Comparison of ENCODE assay signal across 8 cellular contexts in genomic region chr10:46284286-46285229, GRCh38. TPM values are rescaled to one million over a fixed set of nuclear protein-coding genes. Genes with fewer than 3 reads are reported as not detected.
DNase-seq lines count a peak whose midpoint lies in the region; ATAC-seq and TF ChIP-seq lines count a peak whose summit lies in the region.

No MANE protein-coding gene starts in this region.

- H3K4me3 ChIP-seq in AG09309 (ENCODE audit: control insufficient read depth, low read depth, low read length), result peak overlapping the region; percentile 56

- DNase-seq in AG09309 (ENCODE audit: low read depth), result no peak
- DNase-seq in NCI-H526 treated with DMSO at 0.1 percent for 48 hours (lab: John Stamatoyannopoulos, UW), result peak; percentile 44
- DNase-seq in activated CD4-positive, alpha-beta memory T cell treated with anti-CD3 and anti-CD28 coated beads for 36 hours, result peak; percentile 88
- DNase-seq in effector CD4-positive, alpha-beta T cell, result peak; percentile 58
- peak; percentile 89 for DNase-seq in medulla oblongata (ENCODE audit: extremely low spot score)
- DNase-seq in stimulated activated CD8-positive, alpha-beta memory T cell treated with anti-CD3 and anti-CD28 coated beads, Interleukin-12 subunit alpha, Interleukin-12 subunit beta, amount 100 ng/mL, for 1 hour (ENCODE audit: low read depth), result peak; percentile 37

- peak; percentile 86 for ATAC-seq in HG03175 (IDR thresholded peaks at IDR 0.05; ENCODE audit: unreplicated experiment)

- no peaks in the 10 kb centered on the region for H3K36me3 Mint-ChIP-seq in activated CD4-positive, alpha-beta memory T cell treated with anti-CD3 and anti-CD28 coated beads for 36 hours

- POLR2A ChIA-PET in activated CD4-positive, alpha-beta memory T cell treated with anti-CD3 and anti-CD28 coated beads for 36 hours (lab: Charles Lee), result interaction anchor here (1.1 kb wide), 1 partner anchor 16 kb away, joined by 3 read pairs; no protein-coding TSS in a partner anchor

- CTCF ChIA-PET in activated CD4-positive, alpha-beta memory T cell treated with anti-CD3 and anti-CD28 coated beads for 36 hours (lab: Charles Lee), result interaction anchor here (0.5 to 1.5 kb wide), 2 partner anchors 15 to 56 kb away, joined by 3 to 5 read pairs; no protein-coding TSS in a partner anchor

- in situ Hi-C loops in GM18951 (cut with MboI; ENCODE audit: low sequenced_read_pairs, unreplicated experiment), result loop anchor here (5.0 kb wide), 2 partner anchors 177 to 1098 kb away; partner anchors contain the start of gene ZNF488

- no peaks in the 10 kb centered on the region for H3K9me3 Mint-ChIP-seq in activated CD4-positive, alpha-beta memory T cell treated with anti-CD3 and anti-CD28 coated beads for 36 hours

- H3K27me3 Mint-ChIP-seq in activated CD4-positive, alpha-beta memory T cell treated with anti-CD3 and anti-CD28 coated beads for 36 hours, result peaks cover 1% of the 10 kb centered on the region

- H3K4me1 Mint-ChIP-seq in activated CD4-positive, alpha-beta memory T cell treated with anti-CD3 and anti-CD28 coated beads for 36 hours (ENCODE audit: low read depth), result peaks cover 20% of the 10 kb centered on the region

- peak overlapping the region; percentile 39 for H3K27ac Mint-ChIP-seq in activated CD4-positive, alpha-beta memory T cell treated with anti-CD3 and anti-CD28 coated beads for 36 hours

- intact Hi-C loops in activated CD4-positive, alpha-beta memory T cell treated with anti-CD3 and anti-CD28 coated beads for 36 hours (cut with micrococcal nuclease), result loop anchor here (1.0 to 5.0 kb wide), 2 partner anchors 15 to 177 kb away; no protein-coding TSS in a partner anchor

- TF ChIP-seq CTCF in AG09309 (IDR thresholded peaks at IDR 0.05; ENCODE audit: control insufficient read depth, insufficient read depth, low read depth, low read length, missing control alignments), result no peak

- H3K4me3 Mint-ChIP-seq in activated CD4-positive, alpha-beta memory T cell treated with anti-CD3 and anti-CD28 coated beads for 36 hours, result peak overlapping the region; percentile 85

- peak; percentile 58 for TF ChIP-seq POLR2A in GM18951 (IDR thresholded peaks at IDR 0.05; ENCODE audit: extremely low read depth, insufficient read depth, insufficient read length)

RNA-seq across cellular contexts. Expression of gene ANTXRL, which starts 2.2 kb away (rescaled TPM):
- total RNA-seq in activated CD4-positive, alpha-beta memory T cell treated with anti-CD3 and anti-CD28 coated beads for 36 hours, result not detected
